Comparison of ENCODE assay signal across 16 cellular contexts in the genomic region with DNA sequence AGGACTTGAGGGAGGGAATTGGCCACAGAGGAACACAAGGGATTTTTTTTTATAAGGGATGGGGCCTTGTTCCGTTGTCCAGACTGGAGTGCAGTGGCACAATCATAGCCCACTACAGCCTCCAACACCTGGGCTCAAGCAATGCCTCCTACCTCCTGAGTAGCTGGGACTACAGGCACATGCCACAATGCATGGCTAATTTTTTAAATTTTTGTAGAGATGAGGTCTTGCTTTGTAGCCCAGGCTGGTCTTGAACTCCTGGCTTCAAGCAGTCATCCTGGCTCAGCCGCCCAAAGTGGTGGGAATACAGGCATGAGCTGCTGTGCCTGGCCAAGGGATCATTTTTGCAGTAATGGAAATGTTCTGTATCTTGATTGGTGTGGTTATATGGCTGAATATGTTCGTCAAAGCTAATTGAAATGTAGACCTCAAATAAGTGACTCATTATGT. TPM values are rescaled to one million over a fixed set of nuclear protein-coding genes. Genes with fewer than 3 reads are reported as not detected.
A peak's percentile ranks its signal among the peaks of the same experiment; 100 is the strongest.
DNase-seq lines count a peak whose midpoint lies in the region; ATAC-seq and TF ChIP-seq lines count a peak whose summit lies in the region.
"Had no signal": no experiment of that assay in that cellular context is flagged by ENCODE, and none has a peak within 500 bp of the region (broad histone marks: within the 10 kb centered on the region; RNA-seq: fewer than 3 reads in every experiment).

No MANE protein-coding gene starts in this region.

- no peak overlapping the region for H3K4ac ChIP-seq in H9 (ENCODE audit: low read depth, low read length)

- no peak overlapping the region for H3K4me2 ChIP-seq in H9 (ENCODE audit: insufficient read depth, insufficient read length, low read length)

- no peak overlapping the region for H2BK12ac ChIP-seq in H9 (ENCODE audit: insufficient read length, low read depth, low read length)

- peaks cover 10 to 11% of the 10 kb centered on the region in 2 experiments for H3K4me1 Mint-ChIP-seq in H9
- H3K4me1 Mint-ChIP-seq: naive B cell had no signal

- H3K79me2 ChIP-seq in ACC112 (ENCODE audit: control insufficient read depth, insufficient read depth, low read length, unreplicated experiment) (peaks cover 18% of the 10 kb centered on the region), H9 (ENCODE audit: insufficient read depth, low read length) (no peaks in the 10 kb centered on the region)

- peak overlapping the region in 2 of 3 experiments; percentile 1 to 11; a peak in 2 of 7 replicates for H3K27ac Mint-ChIP-seq in H9
- H3K27ac Mint-ChIP-seq: activated naive CD8-positive, alpha-beta T cell treated with anti-CD3 and anti-CD28 coated beads, Interleukin-2, amount 10 ng/mL, durations not matched to agents 7 days and 5 days; CD4-positive, alpha-beta memory T cell; naive B cell had no signal

- no peaks in the 10 kb centered on the region for H3K9me3 ChIP-seq in H9 (ENCODE audit: control insufficient read depth, low read depth, low read length)

- no peak overlapping the region for H2BK120ac ChIP-seq in H9 (ENCODE audit: low read depth, low read length, poor library complexity, severe bottlenecking)

- peaks cover 2 to 8% of the 10 kb centered on the region in 2 experiments; a peak in 3 of 5 replicates for H3K9me3 Mint-ChIP-seq in H9

- no peak overlapping the region for H2AK5ac ChIP-seq in H9 (ENCODE audit: insufficient read length, low read length)

- no peak overlapping the region for H2BK20ac ChIP-seq in H9 (ENCODE audit: low read depth, low read length, poor library complexity, severe bottlenecking)

- peaks cover 6 to 24% (median 17%) of the 10 kb centered on the region in 3 experiments for H3K36me3 Mint-ChIP-seq in H9 (ENCODE audit: insufficient read depth in 1 of 3, low read depth in 3 of 3)

- H3K14ac ChIP-seq in H9 (ENCODE audit: insufficient read depth, low read length): no peak overlapping the region

- no peak overlapping the region for H3K4me3 Mint-ChIP-seq in H9
- H3K4me3 Mint-ChIP-seq: activated naive CD8-positive, alpha-beta T cell treated with anti-CD3 and anti-CD28 coated beads, Interleukin-2, amount 10 ng/mL, durations not matched to agents 7 days and 5 days; CD4-positive, alpha-beta memory T cell; naive B cell had no signal

- H2BK5ac ChIP-seq in H9 (ENCODE audit: insufficient read length, low read length): no peak overlapping the region

- WGBS in H9 (ENCODE audit: extremely low coverage, insufficient read length, low lambda C conversion rate): no CpG with 5 or more reads among the region's 3 CpGs

- no peak overlapping the region for H3K18ac ChIP-seq in H9 (ENCODE audit: insufficient read length, low read depth, low read length)

- H3K4me1 ChIP-seq in ACC112 (ENCODE audit: control insufficient read depth, insufficient read depth, low read length, unreplicated experiment) (peaks cover 51% of the 10 kb centered on the region), H9 (ENCODE audit: insufficient read depth, low read length) (peaks cover 3% of the 10 kb centered on the region), foreskin keratinocyte (peaks cover 39% of the 10 kb centered on the region)
- H3K4me1 ChIP-seq: right atrium auricular region had no signal

- DNase-seq in H9 (no peak), foreskin keratinocyte (peak in 1 of 2 donors; percentile 78), ecto neural progenitor cell (ENCODE audit: low spot score) (no peak), hippocampal formation (lab: John Stamatoyannopoulos, UW) (no peak), NCI-H2227 treated with DMSO at 0.1 percent for 48 hours (lab: John Stamatoyannopoulos, UW) (no peak)
- peak; percentile 73 for DNase-seq in activated T-cell treated with anti-CD3 and anti-CD28 coated beads, Interleukin-2, amount 50 U/mL, for 48 hours
- DNase-seq: activated naive CD8-positive, alpha-beta T cell treated with anti-CD3 and anti-CD28 coated beads, Interleukin-2, amount 10 ng/mL, durations not matched to agents 7 days and 5 days; CD4-positive, alpha-beta memory T cell; dorsolateral prefrontal cortex; naive B cell; NCI-H1092 treated with DMSO at 0.1 percent for 48 hours; NCI-H510A treated with DMSO at 0.1 percent for 48 hours had no signal

- ATAC-seq in foreskin keratinocyte: peak; percentile 25
- ATAC-seq in HG02610 (IDR thresholded peaks at IDR 0.05; ENCODE audit: unreplicated experiment): no peak

- H3K27ac ChIP-seq in ACC112 (ENCODE audit: low read depth, low read length) (peak overlapping the region; percentile 99), H9 (ENCODE audit: insufficient read length, low read depth, low read length) (no peak overlapping the region), foreskin keratinocyte (peak overlapping the region; percentile 99)
- H3K27ac ChIP-seq: dorsolateral prefrontal cortex, right atrium auricular region, VCaP had no signal

- H3K9ac ChIP-seq in H9 (ENCODE audit: extremely low read depth, insufficient read length, low read length): no peak overlapping the region

- H3K56ac ChIP-seq in H9 (ENCODE audit: insufficient read length, low read depth, low read length): no peak overlapping the region

- H3K27me3 ChIP-seq in ACC112 (ENCODE audit: insufficient read depth, low read length): no peaks in the 10 kb centered on the region
- H3K27me3 ChIP-seq in H9 (ENCODE audit: insufficient read depth, low read length): no peaks in the 10 kb centered on the region
- H3K27me3 ChIP-seq in foreskin keratinocyte: no peaks in the 10 kb centered on the region
- H3K27me3 ChIP-seq: dorsolateral prefrontal cortex, right atrium auricular region had no signal

- H4K5ac ChIP-seq in H9 (ENCODE audit: insufficient read length, low read depth, low read length): no peak overlapping the region

- no peaks in the 10 kb centered on the region for H3K79me1 ChIP-seq in H9 (ENCODE audit: insufficient read depth, low read depth, low read length, poor library complexity, severe bottlenecking)

- no peaks in the 10 kb centered on the region for H4K20me1 ChIP-seq in H9 (ENCODE audit: control insufficient read depth, insufficient read depth, insufficient read length)

- no peak overlapping the region for H2BK15ac ChIP-seq in H9 (ENCODE audit: low read depth, low read length)

- H3K23me2 ChIP-seq in H9 (ENCODE audit: insufficient read length, low read depth, low read length, poor library complexity, severe bottlenecking): no peaks in the 10 kb centered on the region

- H3K27me3 Mint-ChIP-seq in H9 (ENCODE audit: low read depth): no peaks in the 10 kb centered on the region
- H3K27me3 Mint-ChIP-seq: activated naive CD8-positive, alpha-beta T cell treated with anti-CD3 and anti-CD28 coated beads, Interleukin-2, amount 10 ng/mL, durations not matched to agents 7 days and 5 days; CD4-positive, alpha-beta memory T cell; naive B cell had no signal

- H4K91ac ChIP-seq in H9 (ENCODE audit: insufficient read length, low read depth, low read length): no peak overlapping the region

- no peak overlapping the region for H2AFZ ChIP-seq in ACC112 (ENCODE audit: low read length, unreplicated experiment)
- H2AFZ ChIP-seq in H9 (ENCODE audit: low read length): no peak overlapping the region

- TF ChIP-seq CTCF in H9 (conservative IDR thresholded peaks at IDR 0.05) (no peak), foreskin keratinocyte (conservative IDR thresholded peaks at IDR 0.05) (no peak)

- no peak overlapping the region for H3T11ph ChIP-seq in H9 (ENCODE audit: low read length)

- H4K8ac ChIP-seq in H9 (replicated peaks; ENCODE audit: insufficient read length, low read depth, low read length): no peak overlapping the region

- H3K36me3 ChIP-seq in ACC112 (ENCODE audit: insufficient read depth, low read length): peaks cover 15% of the 10 kb centered on the region

- no peak overlapping the region for H3K4me3 ChIP-seq in ACC112 (ENCODE audit: low read depth, low read length)
- H3K4me3 ChIP-seq: dorsolateral prefrontal cortex, right atrium auricular region had no signal

- H3K23ac ChIP-seq in H9 (ENCODE audit: insufficient read length, low read depth, low read length): no peak overlapping the region

RNA-seq across cellular contexts. Expression of a gene that starts 56.9 kb away (rescaled TPM):
- total RNA-seq in H9 (2021) (79.3 and 83.1 TPM in 2 replicates), foreskin keratinocyte (141 and 161 TPM in 2 replicates)
- 77.5 and 79.2 TPM in 2 replicates for polyA plus RNA-seq in foreskin keratinocyte

RNA-seq across cellular contexts. Expression of a gene that starts 57.1 kb away (rescaled TPM):
- 40.4 and 40.8 TPM in 2 replicates for total RNA-seq in H9 (2021)
- 24.9 and 38.2 TPM in 2 replicates for total RNA-seq in foreskin keratinocyte
- 58.5 and 62.5 TPM in 2 replicates for polyA plus RNA-seq in foreskin keratinocyte

Comparison
In these comparisons a context has a peak if more than half of its experiments do, and no peak if none do; other contexts are left out.
1. DNase-seq: peak in activated T-cell treated with anti-CD3 and anti-CD28 coated beads, Interleukin-2, amount 50 U/mL, for 48 hours (2 of 2); none in H9 (single experiment), ecto neural progenitor cell (single experiment), hippocampal formation (0 of 2) and NCI-H2227 treated with DMSO at 0.1 percent for 48 hours (single experiment).